Comparison of ENCODE assay signal across 16 cellular contexts in genomic region chr11:19808076-19808911, GRCh38.
A peak's percentile ranks its signal among the peaks of the same experiment; 100 is the strongest.
DNase-seq lines count a peak whose midpoint lies in the region; ATAC-seq and TF ChIP-seq lines count a peak whose summit lies in the region.
"Had no signal": no experiment of that assay in that cellular context is flagged by ENCODE, and none has a peak within 500 bp of the region (broad histone marks: within the 10 kb centered on the region; RNA-seq: fewer than 3 reads in every experiment).

No MANE protein-coding gene starts in this region.

- POLR2A ChIA-PET in AG04450 (lab: Yijun Ruan, JAX) = no interaction called here

- H3K4me3 ChIP-seq in AG04450 (ENCODE audit: low read depth, low read length) = no peak overlapping the region
- no peak overlapping the region for H3K4me3 ChIP-seq in GM23248
- no peak overlapping the region for H3K4me3 ChIP-seq in SU-DHL-6 (ENCODE audit: insufficient read depth, low read length, poor library complexity, severe bottlenecking)
- no peak overlapping the region for H3K4me3 ChIP-seq in hepatocyte
- H3K4me3 ChIP-seq: esophagus muscularis mucosa, mucosa of descending colon had no signal

- H3K36me3 ChIP-seq in GM23248 (ENCODE audit: low read depth) (0 out of 2 replicates have a peak, but pooled peaks cover 3% of the 10 kb centered on the region), SU-DHL-6 (ENCODE audit: low read length) (no peaks in the 10 kb centered on the region), hepatocyte (replicated peaks; ENCODE audit: insufficient read depth, low read depth) (no peaks in the 10 kb centered on the region)
- H3K36me3 ChIP-seq: esophagus muscularis mucosa had no signal

- no peaks in the 10 kb centered on the region for H3K4me1 Mint-ChIP-seq in activated CD8-positive, alpha-beta memory T cell treated with anti-CD3 and anti-CD28 coated beads, Interleukin-2, amount 10 ng/mL, durations not matched to agents 7 days and 5 days
- no peaks in the 10 kb centered on the region for H3K4me1 Mint-ChIP-seq in natural killer cell
- H3K4me1 Mint-ChIP-seq: activated CD4-positive, alpha-beta memory T cell treated with anti-CD3 and anti-CD28 coated beads, Interleukin-2, amount 10 ng/mL, durations not matched to agents 7 days and 5 days had no signal

- no peak overlapping the region for H2AFZ ChIP-seq in GM23248
- no peak overlapping the region for H2AFZ ChIP-seq in SU-DHL-6 (ENCODE audit: low read depth, low read length, severe bottlenecking)
- no peak overlapping the region for H2AFZ ChIP-seq in hepatocyte

- no peaks in the 10 kb centered on the region for H3K36me3 Mint-ChIP-seq in activated CD8-positive, alpha-beta memory T cell treated with anti-CD3 and anti-CD28 coated beads, Interleukin-2, amount 10 ng/mL, durations not matched to agents 7 days and 5 days
- no peaks in the 10 kb centered on the region for H3K36me3 Mint-ChIP-seq in natural killer cell
- H3K36me3 Mint-ChIP-seq: CD14-positive monocyte had no signal

- no peak for ATAC-seq in activated CD8-positive, alpha-beta memory T cell treated with anti-CD3 and anti-CD28 coated beads, Interleukin-2, amount 10 ng/mL, durations not matched to agents 7 days and 5 days
- ATAC-seq in natural killer cell = no peak
- ATAC-seq: mucosa of descending colon had no signal

- H3K4me3 Mint-ChIP-seq in activated CD8-positive, alpha-beta memory T cell treated with anti-CD3 and anti-CD28 coated beads, Interleukin-2, amount 10 ng/mL, durations not matched to agents 7 days and 5 days = no peak overlapping the region
- no peak overlapping the region for H3K4me3 Mint-ChIP-seq in natural killer cell
- H3K4me3 Mint-ChIP-seq: activated CD4-positive, alpha-beta memory T cell treated with anti-CD3 and anti-CD28 coated beads, Interleukin-2, amount 10 ng/mL, durations not matched to agents 7 days and 5 days; CD14-positive monocyte had no signal

- no peaks in the 10 kb centered on the region for H3K9me2 ChIP-seq in GM23248 (ENCODE audit: insufficient read depth)
- H3K9me2 ChIP-seq in SU-DHL-6 (replicated peaks; ENCODE audit: insufficient read depth, low read length) = no peaks in the 10 kb centered on the region
- H3K9me2 ChIP-seq in hepatocyte (replicated peaks; ENCODE audit: insufficient read depth) = no peaks in the 10 kb centered on the region

- no peaks in the 10 kb centered on the region for H3K27me3 ChIP-seq in AG04450 (ENCODE audit: control insufficient read depth, insufficient read depth, low read length)
- H3K27me3 ChIP-seq in GM23248 (replicated peaks; ENCODE audit: insufficient read depth) = no peaks in the 10 kb centered on the region
- no peaks in the 10 kb centered on the region for H3K27me3 ChIP-seq in SU-DHL-6 (ENCODE audit: low read length)
- H3K27me3 ChIP-seq in hepatocyte = no peaks in the 10 kb centered on the region
- H3K27me3 ChIP-seq: esophagus muscularis mucosa had no signal

- H3K9me3 ChIP-seq in AG04450 (ENCODE audit: control insufficient read depth, insufficient read depth, low read length) = no peaks in the 10 kb centered on the region
- H3K9me3 ChIP-seq in GM23248 (ENCODE audit: low read depth) = no peaks in the 10 kb centered on the region
- H3K9me3 ChIP-seq in SU-DHL-6 (ENCODE audit: insufficient read depth, low read length) = no peaks in the 10 kb centered on the region
- H3K9me3 ChIP-seq in hepatocyte (ENCODE audit: low read depth) = no peaks in the 10 kb centered on the region
- H3K9me3 ChIP-seq: esophagus muscularis mucosa, mucosa of descending colon had no signal

- DNase-seq in AG04450 (ENCODE audit: low read depth, low spot score) = no peak
- DNase-seq in GM23248 = peak; percentile 21
- no peak for DNase-seq in hepatocyte (ENCODE audit: low spot score)
- no peak for DNase-seq in NCI-H2227 (lab: John Stamatoyannopoulos, UW; ENCODE audit: unreplicated experiment)
- DNase-seq in activated CD8-positive, alpha-beta memory T cell treated with anti-CD3 and anti-CD28 coated beads, Interleukin-2, amount 10 ng/mL, durations not matched to agents 7 days and 5 days = no peak
- no peak for DNase-seq in cerebellar nuclear complex (lab: John Stamatoyannopoulos, UW)
- DNase-seq in natural killer cell = no peak
- DNase-seq: activated CD4-positive, alpha-beta memory T cell treated with anti-CD3 and anti-CD28 coated beads, Interleukin-2, amount 10 ng/mL, durations not matched to agents 7 days and 5 days; activated naive CD4-positive, alpha-beta T cell treated with Interleukin-2 at 50 U/mL for 16 hours; mucosa of descending colon; NCI-H2107; stimulated activated CD4-positive, alpha-beta T cell treated with anti-CD3 and anti-CD28 coated beads, Interleukin-4, amount 100 ng/mL, for 4 hours; stimulated activated naive CD4-positive, alpha-beta T cell treated with Interleukin-2 at 50 U/mL for 16 hours had no signal

- H3F3A ChIP-seq in GM23248 (ENCODE audit: insufficient read depth) = peaks cover 30% of the 10 kb centered on the region
- no peaks in the 10 kb centered on the region for H3F3A ChIP-seq in SU-DHL-6 (ENCODE audit: insufficient read depth)

- intact Hi-C loops in natural killer cell (cut with micrococcal nuclease) = no loop called here

- no peak overlapping the region for H3K27ac Mint-ChIP-seq in activated CD8-positive, alpha-beta memory T cell treated with anti-CD3 and anti-CD28 coated beads, Interleukin-2, amount 10 ng/mL, durations not matched to agents 7 days and 5 days
- H3K27ac Mint-ChIP-seq in natural killer cell = no peak overlapping the region
- H3K27ac Mint-ChIP-seq: activated CD4-positive, alpha-beta memory T cell treated with anti-CD3 and anti-CD28 coated beads, Interleukin-2, amount 10 ng/mL, durations not matched to agents 7 days and 5 days had no signal

- in situ Hi-C loops in GM23248 (cut with MboI) = no loop called here

- WGBS in GM23248 (ENCODE audit: low coverage in 1 of 2, low lambda C conversion rate in 2 of 2, missing lambda C conversion rate in 2 of 2), 2 experiments = 100% methylated on average over 1 of the region's 1 CpG
- WGBS in hepatocyte (ENCODE audit: low lambda C conversion rate, missing lambda C conversion rate) = 89% methylated on average over 1 of the region's 1 CpG

- CTCF ChIA-PET in AG04450 (lab: Charles Lee) = interaction anchor here (0.6 to 1.2 kb wide), 6 partner anchors 8 to 549 kb away, joined by 3 to 4 read pairs (median 3); no protein-coding TSS in a partner anchor
- CTCF ChIA-PET in activated CD8-positive, alpha-beta memory T cell treated with anti-CD3 and anti-CD28 coated beads, Interleukin-2, amount 10 ng/mL, durations not matched to agents 7 days and 5 days (lab: Charles Lee) = no interaction called here

- peaks cover 100% of the 10 kb centered on the region for H3K79me2 ChIP-seq in GM23248 (ENCODE audit: insufficient read depth)
- no peaks in the 10 kb centered on the region for H3K79me2 ChIP-seq in SU-DHL-6 (ENCODE audit: insufficient read depth, low read length)
- H3K79me2 ChIP-seq in hepatocyte = peaks cover 68% of the 10 kb centered on the region

- H3K27me3 Mint-ChIP-seq in activated CD8-positive, alpha-beta memory T cell treated with anti-CD3 and anti-CD28 coated beads, Interleukin-2, amount 10 ng/mL, durations not matched to agents 7 days and 5 days = no peaks in the 10 kb centered on the region
- H3K27me3 Mint-ChIP-seq in natural killer cell (ENCODE audit: low read depth in 2 of 2) = peaks cover 4 to 26% of the 10 kb centered on the region in 2 donors
- H3K27me3 Mint-ChIP-seq: activated CD4-positive, alpha-beta memory T cell treated with anti-CD3 and anti-CD28 coated beads, Interleukin-2, amount 10 ng/mL, durations not matched to agents 7 days and 5 days had no signal

- H3K9ac ChIP-seq in GM23248 (no peak overlapping the region), SU-DHL-6 (ENCODE audit: low read length) (no peak overlapping the region)

- no peaks in the 10 kb centered on the region for H3K9me3 Mint-ChIP-seq in activated CD8-positive, alpha-beta memory T cell treated with anti-CD3 and anti-CD28 coated beads, Interleukin-2, amount 10 ng/mL, durations not matched to agents 7 days and 5 days (ENCODE audit: low read depth)
- no peaks in the 10 kb centered on the region for H3K9me3 Mint-ChIP-seq in natural killer cell
- H3K9me3 Mint-ChIP-seq: activated CD4-positive, alpha-beta memory T cell treated with anti-CD3 and anti-CD28 coated beads, Interleukin-2, amount 10 ng/mL, durations not matched to agents 7 days and 5 days had no signal

- H3K27ac ChIP-seq in AG04450 (ENCODE audit: low read depth, low read length) = no peak overlapping the region
- no peak overlapping the region for H3K27ac ChIP-seq in GM23248
- H3K27ac ChIP-seq in SU-DHL-6 (ENCODE audit: low read depth, low read length) = no peak overlapping the region
- H3K27ac ChIP-seq in hepatocyte = no peak overlapping the region
- H3K27ac ChIP-seq: esophagus muscularis mucosa had no signal

- peaks cover 10% of the 10 kb centered on the region; the same call in 1 of the 2 replicates for H4K20me1 ChIP-seq in GM23248 (ENCODE audit: insufficient read depth)
- no peaks in the 10 kb centered on the region for H4K20me1 ChIP-seq in SU-DHL-6 (ENCODE audit: low read depth, low read length)
- peaks cover 5% of the 10 kb centered on the region for H4K20me1 ChIP-seq in hepatocyte (ENCODE audit: insufficient read depth, poor library complexity, severe bottlenecking)

- 0 out of 2 replicates have a peak, but pooled peaks have one; percentile 27 for TF ChIP-seq CTCF in AG04450 (IDR thresholded peaks at IDR 0.05; ENCODE audit: low read depth, low read length)
- TF ChIP-seq CTCF in SU-DHL-6 (IDR thresholded peaks at IDR 0.05; ENCODE audit: insufficient read depth, low read length, poor library complexity, severe bottlenecking) = peak; percentile 10
- TF ChIP-seq CTCF in hepatocyte (IDR thresholded peaks at IDR 0.05; ENCODE audit: poor library complexity) = peak; percentile 35
- no peak for TF ChIP-seq CTCF in natural killer cell (IDR thresholded peaks at IDR 0.05)

- H3K4me1 ChIP-seq in GM23248 (ENCODE audit: insufficient read depth) (peaks cover 13% of the 10 kb centered on the region), hepatocyte (ENCODE audit: insufficient read depth) (peaks cover 14% of the 10 kb centered on the region)

- H3K4me2 ChIP-seq in GM23248 (ENCODE audit: unreplicated experiment) (no peak overlapping the region), SU-DHL-6 (ENCODE audit: low read depth, low read length, poor library complexity, severe bottlenecking) (no peak overlapping the region), hepatocyte (no peak overlapping the region)
